39 cellular contexts compared by ENCODE assay signal in genomic region chr6:122781716-122782115, GRCh38. TPM values are rescaled to one million over a fixed set of nuclear protein-coding genes. Genes with fewer than 3 reads are reported as not detected.
"Had no signal": no experiment of that assay in that cellular context is flagged by ENCODE, and none has a peak within 500 bp of the region (broad histone marks: within the 10 kb centered on the region; RNA-seq: fewer than 3 reads in every experiment).

No MANE protein-coding gene starts in this region.

- H3K36me3 ChIP-seq: breast epithelium, cardiac muscle cell, esophagus squamous epithelium, gastroesophageal sphincter, heart right ventricle, WERI-Rb-1 had no signal

- H3K27ac Mint-ChIP-seq: activated B cell treated with CpG ODN at 0.5 μM for 24 hours; activated CD8-positive, alpha-beta T cell treated with anti-CD3 and anti-CD28 coated beads for 36 hours; activated naive CD8-positive, alpha-beta T cell; activated T-helper 17 cell treated with anti-CD3 and anti-CD28 coated beads, Interleukin-2, amount 50 U/mL, for 72 hours; T-helper 17 cell; T-helper 2 cell treated with Interferon-gamma antibody and Interleukin-4, amounts not matched to agents 5 μg/mL and 100 μg/mL, for 36 hours had no signal

- FAIRE-seq: astrocyte, endometrium, endothelial cell of umbilical vein had no signal

- H3K4me3 Mint-ChIP-seq: activated B cell treated with CpG ODN at 0.5 μM for 24 hours; activated CD8-positive, alpha-beta T cell treated with anti-CD3 and anti-CD28 coated beads for 36 hours; activated naive CD8-positive, alpha-beta T cell; activated T-cell treated with anti-CD3 and anti-CD28 coated beads, Interleukin-2, amount 50 U/mL, for 4 hours; activated T-helper 17 cell treated with anti-CD3 and anti-CD28 coated beads, Interleukin-2, amount 50 U/mL, for 72 hours; T-helper 17 cell; T-helper 2 cell treated with Interferon-gamma antibody and Interleukin-4, amounts not matched to agents 5 μg/mL and 100 μg/mL, for 36 hours had no signal

- H3K4me1 ChIP-seq: body of pancreas, breast epithelium, esophagus squamous epithelium, gastroesophageal sphincter, heart right ventricle had no signal

- H3K27ac ChIP-seq: body of pancreas, breast epithelium, cardiac muscle cell, epithelial cell of prostate, esophagus squamous epithelium, gastroesophageal sphincter, heart right ventricle, WERI-Rb-1 had no signal

- H3K9me3 ChIP-seq: body of pancreas, breast epithelium, esophagus squamous epithelium, gastroesophageal sphincter, heart right ventricle had no signal

- ATAC-seq: activated CD4-positive, CD25-positive, alpha-beta regulatory T cell treated with anti-CD3 and anti-CD28 coated beads, Interleukin-2, amount 50 U/mL, for 24 hours; activated CD8-positive, alpha-beta T cell treated with anti-CD3 and anti-CD28 coated beads for 36 hours; activated T-cell treated with anti-CD3 and anti-CD28 coated beads, Interleukin-2, amount 50 U/mL, for 4 hours; activated T-helper 17 cell treated with anti-CD3 and anti-CD28 coated beads, Interleukin-2, amount 50 U/mL, for 72 hours; body of pancreas; gastroesophageal sphincter; heart right ventricle; T-helper 17 cell had no signal

- H3K9me3 Mint-ChIP-seq: activated B cell treated with CpG ODN at 0.5 μM for 24 hours; activated CD8-positive, alpha-beta T cell treated with anti-CD3 and anti-CD28 coated beads for 36 hours; activated T-cell treated with anti-CD3 and anti-CD28 coated beads, Interleukin-2, amount 50 U/mL, for 4 hours; activated T-helper 17 cell treated with anti-CD3 and anti-CD28 coated beads, Interleukin-2, amount 50 U/mL, for 72 hours; T-helper 2 cell treated with Interferon-gamma antibody and Interleukin-4, amounts not matched to agents 5 μg/mL and 100 μg/mL, for 36 hours had no signal

- H3K36me3 Mint-ChIP-seq: activated naive CD8-positive, alpha-beta T cell had no signal

- H3K4me3 ChIP-seq: body of pancreas, breast epithelium, cardiac muscle cell, esophagus squamous epithelium, gastroesophageal sphincter, heart right ventricle had no signal

- DNase-seq: activated B cell treated with CpG ODN at 0.5 μM for 24 hours; activated CD4-positive, alpha-beta T cell treated with anti-CD3 and anti-CD28 coated beads for 48 hours; activated CD4-positive, alpha-beta T cell treated with anti-CD3 and anti-CD28 coated beads, Interleukin-2, amount 50 U/mL, for 1 hour; activated CD4-positive, alpha-beta T cell treated with anti-CD3 and anti-CD28 coated beads, Interleukin-2, amount 50 U/mL, for 48 hours; activated CD8-positive, alpha-beta memory T cell treated with anti-CD3 and anti-CD28 coated beads for 24 hours; activated CD8-positive, alpha-beta T cell treated with anti-CD3 and anti-CD28 coated beads for 36 hours; activated effector memory CD4-positive, alpha-beta T cell treated with Interleukin-2 at 50 U/mL for 16 hours; activated gamma-delta T cell treated with Interleukin-2 at 50 U/mL for 16 hours; activated naive CD4-positive, alpha-beta T cell treated with anti-CD3 and anti-CD28 coated beads, Interleukin-2, amount 50 U/mL, for 16 hours; activated naive CD4-positive, alpha-beta T cell treated with Interleukin-2 at 50 U/mL for 16 hours; activated T-cell treated with anti-CD3 and anti-CD28 coated beads, Interleukin-2, amount 50 U/mL, for 4 hours; amniotic stem cell; anterior cingulate cortex; body of pancreas; central memory CD4-positive, alpha-beta T cell; cortex of kidney; dermis blood vessel endothelial cell; effector CD4-positive, alpha-beta T cell; esophagus squamous epithelium; foreskin melanocyte; heart right ventricle; T-helper 1 cell; T-helper 17 cell; T1000; WERI-Rb-1 had no signal

- H3K27me3 ChIP-seq: body of pancreas, breast epithelium had no signal

- H3K4me1 Mint-ChIP-seq: activated B cell treated with CpG ODN at 0.5 μM for 24 hours; activated T-helper 17 cell treated with anti-CD3 and anti-CD28 coated beads, Interleukin-2, amount 50 U/mL, for 72 hours; T-helper 17 cell had no signal

RNA-seq across cellular contexts. Expression of gene FABP7, which starts 2.2 kb away (rescaled TPM):
- total RNA-seq: activated B cell treated with CpG ODN at 0.5 μM for 24 hours; activated CD8-positive, alpha-beta T cell treated with anti-CD3 and anti-CD28 coated beads for 36 hours; activated T-cell treated with anti-CD3 and anti-CD28 coated beads, Interleukin-2, amount 50 U/mL, for 4 hours; activated T-helper 17 cell treated with anti-CD3 and anti-CD28 coated beads, Interleukin-2, amount 50 U/mL, for 72 hours; body of pancreas; dermis blood vessel endothelial cell; endothelial cell of umbilical vein; esophagus squamous epithelium; fibroblast of lung; fibroblast of villous mesenchyme; glomerular endothelial cell; heart right ventricle; T-helper 17 cell had no signal
- polyA plus RNA-seq: endothelial cell of umbilical vein, fibroblast of lung had no signal
